15 cellular contexts compared by ENCODE assay signal in the genomic region with DNA sequence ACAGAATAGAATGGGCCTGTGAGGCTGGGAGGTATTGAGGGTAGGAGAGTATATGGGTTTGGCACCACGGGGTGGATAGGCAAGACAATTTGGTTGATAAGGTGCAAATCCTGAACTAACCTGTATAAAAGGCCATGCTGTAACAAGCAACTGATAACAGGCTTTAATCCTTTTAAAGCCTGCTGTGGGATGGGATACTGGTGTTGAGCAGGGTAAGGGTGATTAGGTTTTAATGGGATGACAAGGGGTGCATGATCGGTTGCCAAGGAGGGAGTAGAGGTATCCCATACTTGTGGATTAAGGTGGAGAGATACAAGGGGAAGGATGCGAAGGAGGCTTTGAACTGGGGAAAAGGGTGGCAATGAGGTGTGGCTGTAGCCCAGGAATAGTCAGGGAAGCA. TPM values are rescaled to one million over a fixed set of nuclear protein-coding genes. Genes with fewer than 3 reads are reported as not detected.
"Had no signal": no experiment of that assay in that cellular context is flagged by ENCODE, and none has a peak within 500 bp of the region (broad histone marks: within the 10 kb centered on the region; RNA-seq: fewer than 3 reads in every experiment).

No MANE protein-coding gene starts in this region.

RNA-seq across cellular contexts. Expression of a gene that starts 13.3 kb away (rescaled TPM):
- total RNA-seq: activated CD4-positive, alpha-beta memory T cell treated with anti-CD3 and anti-CD28 coated beads, Interleukin-2, amount 10 ng/mL, durations not matched to agents 7 days and 5 days; activated CD4-positive, alpha-beta T cell treated with anti-CD3 and anti-CD28 coated beads, Interleukin-2, amount 10 ng/mL, durations not matched to agents 24 days and 14 days; activated CD8-positive, alpha-beta memory T cell treated with anti-CD3 and anti-CD28 coated beads, Interleukin-2, amount 10 ng/mL, durations not matched to agents 7 days and 5 days; activated CD8-positive, alpha-beta T cell treated with anti-CD3 and anti-CD28 coated beads, Interleukin-2, amount 10 ng/mL, durations not matched to agents 7 days and 5 days; activated T-helper 2 cell treated with anti-CD3 and anti-CD28 coated beads, Interferon-gamma antibody, Interleukin-2, Interleukin-4, amounts not matched to agents 10 μg/mL and 5 μg/mL and 100 μg/mL, durations not matched to agents 14 hours and 24 hours and 36 hours; bronchial epithelial cell; T-helper 1 cell treated with Interleukin-12 subunit alpha and Interleukin-12 subunit beta and Interleukin-4 antibody, amounts not matched to agents 30 ng/mL and 1 ng/mL, for 36 hours; T-helper 17 cell; T-helper 2 cell treated with Interferon-gamma antibody and Interleukin-4, amounts not matched to agents 100 ng/mL and 5 ng/mL, for 36 hours had no signal

RNA-seq across cellular contexts. Expression of a gene that starts 34.9 kb away (rescaled TPM):
- total RNA-seq: bronchial epithelial cell, cardiac muscle cell had no signal

RNA-seq across cellular contexts. Expression of a gene that starts 47.7 kb away (rescaled TPM):
- total RNA-seq: activated CD4-positive, alpha-beta memory T cell treated with anti-CD3 and anti-CD28 coated beads, Interleukin-2, amount 10 ng/mL, durations not matched to agents 7 days and 5 days; activated CD4-positive, alpha-beta T cell treated with anti-CD3 and anti-CD28 coated beads, Interleukin-2, amount 10 ng/mL, durations not matched to agents 24 days and 14 days; activated CD8-positive, alpha-beta memory T cell treated with anti-CD3 and anti-CD28 coated beads, Interleukin-2, amount 10 ng/mL, durations not matched to agents 7 days and 5 days; activated CD8-positive, alpha-beta T cell treated with anti-CD3 and anti-CD28 coated beads, Interleukin-2, amount 10 ng/mL, durations not matched to agents 7 days and 5 days; activated naive CD8-positive, alpha-beta T cell treated with anti-CD3 and anti-CD28 coated beads, Interleukin-2, amount 10 ng/mL, durations not matched to agents 7 days and 5 days; activated T-helper 2 cell treated with anti-CD3 and anti-CD28 coated beads, Interferon-gamma antibody, Interleukin-2, Interleukin-4, amounts not matched to agents 10 μg/mL and 5 μg/mL and 100 μg/mL, durations not matched to agents 14 hours and 24 hours and 36 hours; ascending aorta; bronchial epithelial cell; cardiac muscle cell; T-cell; T-helper 1 cell treated with Interleukin-12 subunit alpha and Interleukin-12 subunit beta and Interleukin-4 antibody, amounts not matched to agents 30 ng/mL and 1 ng/mL, for 36 hours; T-helper 17 cell; T-helper 2 cell treated with Interferon-gamma antibody and Interleukin-4, amounts not matched to agents 100 ng/mL and 5 ng/mL, for 36 hours; WTC11 had no signal
- polyA plus RNA-seq: adipose tissue had no signal
